ENCODE assay signal across 1 cellular context in the genomic region with DNA sequence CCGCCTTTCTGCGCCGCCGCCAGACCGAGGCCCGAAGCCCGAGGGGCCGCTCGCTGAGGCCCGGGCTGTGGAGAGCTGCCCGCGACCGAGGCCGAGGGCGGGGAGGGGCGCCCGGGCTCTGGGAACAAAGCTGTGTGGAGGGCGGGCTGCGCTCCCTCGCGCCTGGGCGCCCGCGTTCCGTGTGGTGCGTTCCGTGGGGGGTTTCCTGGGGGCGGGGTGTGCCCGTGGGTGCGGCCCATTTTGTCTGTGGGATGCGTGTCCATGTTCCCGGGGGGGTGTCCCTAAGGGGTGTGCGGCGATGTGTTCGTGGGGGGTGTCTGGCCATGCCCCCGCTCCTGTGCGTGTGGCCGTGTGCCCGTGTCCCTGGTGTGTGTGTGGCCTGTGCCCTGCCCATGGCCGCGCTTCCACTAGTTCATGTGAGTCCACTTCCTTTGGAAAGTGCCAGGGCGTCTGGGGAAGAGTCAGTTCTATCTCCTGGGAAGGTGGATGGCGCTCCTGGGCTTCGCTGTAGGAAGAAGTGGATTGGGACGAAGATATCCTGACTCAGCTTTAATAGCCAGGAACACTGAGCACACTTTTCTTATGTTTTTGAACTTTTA.
A peak's percentile ranks its signal among the peaks of the same experiment; 100 is the strongest.
TF ChIP-seq lines count a peak whose summit lies in the region.

No MANE protein-coding gene starts in this region.

TF ChIP-seq in GM12878, 131 proteins besides CTCF, POLR2A, EP300 and RAD21:
- TF ChIP-seq MTA2 (IDR thresholded peaks at IDR 0.05; ENCODE audit: low read depth) = no peak
- TF ChIP-seq TARDBP (IDR thresholded peaks at IDR 0.05; ENCODE audit: borderline replicate concordance) = no peak
- TF ChIP-seq, protein P1, sequence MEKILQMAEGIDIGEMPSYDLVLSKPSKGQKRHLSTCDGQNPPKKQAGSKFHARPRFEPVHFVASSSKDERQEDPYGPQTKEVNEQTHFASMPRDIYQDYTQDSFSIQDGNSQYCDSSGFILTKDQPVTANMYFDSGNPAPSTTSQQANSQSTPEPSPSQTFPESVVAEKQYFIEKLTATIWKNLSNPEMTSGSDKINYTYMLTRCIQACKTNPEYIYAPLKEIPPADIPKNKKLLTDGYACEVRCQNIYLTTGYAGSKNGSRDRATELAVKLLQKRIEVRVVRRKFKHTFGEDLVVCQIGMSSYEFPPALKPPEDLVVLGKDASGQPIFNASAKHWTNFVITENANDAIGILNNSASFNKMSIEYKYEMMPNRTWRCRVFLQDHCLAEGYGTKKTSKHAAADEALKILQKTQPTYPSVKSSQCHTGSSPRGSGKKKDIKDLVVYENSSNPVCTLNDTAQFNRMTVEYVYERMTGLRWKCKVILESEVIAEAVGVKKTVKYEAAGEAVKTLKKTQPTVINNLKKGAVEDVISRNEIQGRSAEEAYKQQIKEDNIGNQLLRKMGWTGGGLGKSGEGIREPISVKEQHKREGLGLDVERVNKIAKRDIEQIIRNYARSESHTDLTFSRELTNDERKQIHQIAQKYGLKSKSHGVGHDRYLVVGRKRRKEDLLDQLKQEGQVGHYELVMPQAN (conservative IDR thresholded peaks at IDR 0.05) = peak; percentile 51; the same call in 1 of the 2 replicates
- TF ChIP-seq MEF2B (IDR thresholded peaks at IDR 0.05; ENCODE audit: partially characterized antibody, poor library complexity, severe bottlenecking) = no peak
- 0 out of 2 replicates have a peak, but pooled peaks have one; percentile 36 for TF ChIP-seq SIN3A (IDR thresholded peaks at IDR 0.05; ENCODE audit: low read depth, low read length)
- 0 out of 2 replicates have a peak, but pooled peaks have one; percentile 24 for TF ChIP-seq SMARCA5 (IDR thresholded peaks at IDR 0.05)
- TF ChIP-seq NR2F1 (conservative IDR thresholded peaks at IDR 0.05) = 0 out of 2 replicates have a peak, but pooled peaks have one; percentile 35
- TF ChIP-seq, protein P2, sequence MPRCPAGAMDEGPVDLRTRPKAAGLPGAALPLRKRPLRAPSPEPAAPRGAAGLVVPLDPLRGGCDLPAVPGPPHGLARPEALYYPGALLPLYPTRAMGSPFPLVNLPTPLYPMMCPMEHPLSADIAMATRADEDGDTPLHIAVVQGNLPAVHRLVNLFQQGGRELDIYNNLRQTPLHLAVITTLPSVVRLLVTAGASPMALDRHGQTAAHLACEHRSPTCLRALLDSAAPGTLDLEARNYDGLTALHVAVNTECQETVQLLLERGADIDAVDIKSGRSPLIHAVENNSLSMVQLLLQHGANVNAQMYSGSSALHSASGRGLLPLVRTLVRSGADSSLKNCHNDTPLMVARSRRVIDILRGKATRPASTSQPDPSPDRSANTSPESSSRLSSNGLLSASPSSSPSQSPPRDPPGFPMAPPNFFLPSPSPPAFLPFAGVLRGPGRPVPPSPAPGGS (IDR thresholded peaks at IDR 0.05; ENCODE audit: borderline replicate concordance, insufficient read depth, low read depth, low read length, poor library complexity, severe bottlenecking) = no peak
- 0 out of 2 replicates have a peak, but pooled peaks have one; percentile 43 for TF ChIP-seq GATAD2B (conservative IDR thresholded peaks at IDR 0.05; ENCODE audit: low read depth)
- no peak for TF ChIP-seq RELA (IDR thresholded peaks at IDR 0.05; ENCODE audit: borderline replicate concordance, partially characterized antibody)
- TF ChIP-seq CREM (IDR thresholded peaks at IDR 0.05; ENCODE audit: low read depth) = 0 out of 2 replicates have a peak, but pooled peaks have one; percentile 12
- TF ChIP-seq, protein P3, sequence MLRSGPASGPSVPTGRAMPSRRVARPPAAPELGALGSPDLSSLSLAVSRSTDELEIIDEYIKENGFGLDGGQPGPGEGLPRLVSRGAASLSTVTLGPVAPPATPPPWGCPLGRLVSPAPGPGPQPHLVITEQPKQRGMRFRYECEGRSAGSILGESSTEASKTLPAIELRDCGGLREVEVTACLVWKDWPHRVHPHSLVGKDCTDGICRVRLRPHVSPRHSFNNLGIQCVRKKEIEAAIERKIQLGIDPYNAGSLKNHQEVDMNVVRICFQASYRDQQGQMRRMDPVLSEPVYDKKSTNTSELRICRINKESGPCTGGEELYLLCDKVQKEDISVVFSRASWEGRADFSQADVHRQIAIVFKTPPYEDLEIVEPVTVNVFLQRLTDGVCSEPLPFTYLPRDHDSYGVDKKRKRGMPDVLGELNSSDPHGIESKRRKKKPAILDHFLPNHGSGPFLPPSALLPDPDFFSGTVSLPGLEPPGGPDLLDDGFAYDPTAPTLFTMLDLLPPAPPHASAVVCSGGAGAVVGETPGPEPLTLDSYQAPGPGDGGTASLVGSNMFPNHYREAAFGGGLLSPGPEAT (IDR thresholded peaks at IDR 0.05; ENCODE audit: low read depth) = 0 out of 2 replicates have a peak, but pooled peaks have one; percentile 36
- TF ChIP-seq IKZF2 (IDR thresholded peaks at IDR 0.05) = peak in 1 of 2 experiments; percentile 14; a peak in 1 of 4 replicates
- TF ChIP-seq KDM1A (IDR thresholded peaks at IDR 0.05; ENCODE audit: borderline replicate concordance) = no peak
- 0 out of 3 replicates have a peak, but pooled peaks of 1 of the 2 experiments have one; percentile 1 for TF ChIP-seq EGR1 (IDR thresholded peaks at IDR 0.05; ENCODE audit: borderline replicate concordance in 1 of 2, low read depth in 2 of 2, low read length in 2 of 2)
- TF ChIP-seq BACH1 (IDR thresholded peaks at IDR 0.05; ENCODE audit: borderline replicate concordance) = peak; percentile 71; the same call in 1 of the 2 replicates
- no peak for TF ChIP-seq PAX8 (IDR thresholded peaks at IDR 0.05)
- TF ChIP-seq HDGF (IDR thresholded peaks at IDR 0.05) = peak; percentile 73
- 0 out of 2 replicates have a peak, but pooled peaks have one; percentile 20 for TF ChIP-seq EED (IDR thresholded peaks at IDR 0.05; ENCODE audit: low read depth)
- 0 out of 2 replicates have a peak, but pooled peaks have one; percentile 32 for TF ChIP-seq RUNX3 (IDR thresholded peaks at IDR 0.05; ENCODE audit: low read length)
- no peak for TF ChIP-seq IRF4 (IDR thresholded peaks at IDR 0.05; ENCODE audit: low read depth, low read length)
